Comparison of ENCODE assay signal across 8 cellular contexts in genomic region chr10:97185326-97186058, GRCh38. TPM values are rescaled to one million over a fixed set of nuclear protein-coding genes. Genes with fewer than 3 reads are reported as not detected.
DNase-seq lines count a peak whose midpoint lies in the region; ATAC-seq, FAIRE-seq and TF ChIP-seq lines count a peak whose summit lies in the region.

Gene SLIT1 (minus strand): TSS chr10:97185959. CDS start chr10:97185674, 285 bp downstream.

- H4K20me1 ChIP-seq in neural cell (ENCODE audit: insufficient read depth) = no peaks in the 10 kb centered on the region

- intact Hi-C loops in Calu3 (cut with micrococcal nuclease; ENCODE audit: unreplicated experiment) = no loop called here
- intact Hi-C loops in left colon (cut with DNase I, micrococcal nuclease) = no loop called here

- H3K79me2 ChIP-seq in neural cell (replicated peaks; ENCODE audit: insufficient read depth, low read length) = no peaks in the 10 kb centered on the region

- TF ChIP-seq EP300 in neural cell (conservative IDR thresholded peaks at IDR 0.05; ENCODE audit: poor library complexity, severe bottlenecking) = no peak

- 1% methylated on average over 40 to 74 of the region's 74 CpGs for WGBS in small intestine, 3 donors

- no peak for FAIRE-seq in small intestine (lab: Jason Lieb, UNC)

- ATAC-seq in HG03135 (IDR thresholded peaks at IDR 0.05; ENCODE audit: unreplicated experiment) (no peak), left colon (no peak)

- no peak within 1 kb of the TSS for H3K27ac ChIP-seq in neural cell (ENCODE audit: low read length)
- H3K27ac ChIP-seq in small intestine (ENCODE audit: low read depth in 1 of 2, low read length in 1 of 2) = no peak within 1 kb of the TSS

- no peaks in the 10 kb centered on the region for H3K4me1 ChIP-seq in small intestine (ENCODE audit: control insufficient read depth in 2 of 2, insufficient read depth in 1 of 2, low read depth in 1 of 2, low read length in 1 of 2)

- no peaks in the 10 kb centered on the region for H3K27me3 Mint-ChIP-seq in Calu3 (ENCODE audit: unreplicated experiment)

- BruUV-seq in Calu3 (replicated peaks; lab: Mats Ljungman, UMichigan) = no TSS peak

- no peaks in the 10 kb centered on the region for H3K36me3 Mint-ChIP-seq in Calu3 (ENCODE audit: insufficient read depth, unreplicated experiment)

- peak within 1 kb of the TSS; percentile 50 for H3K4me2 ChIP-seq in neural cell (ENCODE audit: low read length)

- H3K4me1 Mint-ChIP-seq in Calu3 (ENCODE audit: low read depth, unreplicated experiment) = no peaks in the 10 kb centered on the region

- no peaks in the 10 kb centered on the region for H3F3A ChIP-seq in neural cell (ENCODE audit: insufficient read depth, low read length, poor library complexity, severe bottlenecking)

- H3K4me3 ChIP-seq in neural cell (ENCODE audit: low read length) (peak within 1 kb of the TSS; percentile 82), small intestine (ENCODE audit: low read depth in 1 of 2, low read length in 2 of 2) (no peak within 1 kb of the TSS)

- H3K4me3 Mint-ChIP-seq in Calu3 (ENCODE audit: low read depth, unreplicated experiment) = peak within 1 kb of the TSS; percentile 58

- no peaks in the 10 kb centered on the region for H3K9me2 ChIP-seq in neural cell (ENCODE audit: insufficient read depth, low read length)

- H3K9me3 Mint-ChIP-seq in Calu3 (ENCODE audit: low read depth, unreplicated experiment) = no peaks in the 10 kb centered on the region

- H3K36me3 ChIP-seq in neural cell (ENCODE audit: insufficient read depth, low read length) (no peaks in the 10 kb centered on the region), small intestine (ENCODE audit: control insufficient read depth in 2 of 2, insufficient read depth in 2 of 2, low read length in 2 of 2) (no peaks in the 10 kb centered on the region)

- peak; percentile 36 for TF ChIP-seq RAD21 in neural cell (conservative IDR thresholded peaks at IDR 0.05)

- H3K27me3 ChIP-seq in neural cell (ENCODE audit: insufficient read depth, low read depth, low read length) (peaks cover 34% of the 10 kb centered on the region), small intestine (ENCODE audit: control insufficient read depth in 2 of 2, insufficient read depth in 2 of 2, low read length in 2 of 2) (peaks cover 8 to 31% of the 10 kb centered on the region in 2 donors)

- CTCF ChIA-PET in Calu3 (lab: Charles Lee) = no interaction called here

- H3K9me3 ChIP-seq in neural cell (ENCODE audit: low read length) (no peaks in the 10 kb centered on the region), small intestine (ENCODE audit: control insufficient read depth, low read depth) (no peaks in the 10 kb centered on the region)

- peak; percentile 14 for DNase-seq in Calu3
- peak; percentile 33 for DNase-seq in NCI-H1105 (lab: John Stamatoyannopoulos, UW)
- DNase-seq in cerebellum (ENCODE audit: low spot score) = peak; percentile 21
- no peak for DNase-seq in small intestine
- no peak for DNase-seq in left colon
- no peak for DNase-seq in activated naive CD4-positive, alpha-beta T cell (lab: John Stamatoyannopoulos, UW)

- H3K27ac Mint-ChIP-seq in Calu3 (ENCODE audit: unreplicated experiment) = no peak within 1 kb of the TSS

- TF ChIP-seq CTCF in Calu3 (IDR thresholded peaks at IDR 0.05; ENCODE audit: unreplicated experiment) (no peak), neural cell (IDR thresholded peaks at IDR 0.05; ENCODE audit: poor library complexity, severe bottlenecking) (peak; percentile 62)

- H3K9ac ChIP-seq in neural cell (ENCODE audit: low read length) = peak within 1 kb of the TSS; percentile 58

- peak within 1 kb of the TSS; percentile 12 for H2AFZ ChIP-seq in neural cell (ENCODE audit: low read depth, low read length)

TF ChIP-seq in neural cell, 6 proteins besides CTCF, POLR2A, EP300 and RAD21:
- peak; percentile 32 for TF ChIP-seq SMC3 (conservative IDR thresholded peaks at IDR 0.05; ENCODE audit: poor library complexity)
- TF ChIP-seq POLR2AphosphoS5 (IDR thresholded peaks at IDR 0.05) = peak; percentile 63
- peak; percentile 54 for TF ChIP-seq TAF1 (IDR thresholded peaks at IDR 0.05; ENCODE audit: low read depth)
- TF ChIP-seq EZH2 (IDR thresholded peaks at IDR 0.05; ENCODE audit: borderline replicate concordance, insufficient read depth, low read length, poor library complexity, severe bottlenecking) = no peak
- TF ChIP-seq REST (IDR thresholded peaks at IDR 0.05; ENCODE audit: borderline replicate concordance) = no peak
- TF ChIP-seq MXI1 (conservative IDR thresholded peaks at IDR 0.05; ENCODE audit: poor library complexity, severe bottlenecking) = peak; percentile 57

RNA-seq across cellular contexts. Expression of gene SLIT1, which starts in this region (rescaled TPM):
- total RNA-seq in Calu3 (2022) (not detected in 2 replicates), cerebellum (23.2 TPM), left colon (under 1 TPM; 0.06 to 0.25 TPM)
- polyA plus RNA-seq in neural cell (9.5 and 13.5 TPM in 2 replicates), small intestine (under 1 TPM in 2 of 3 donors, not detected in 1; under 0.01 to 0.40 TPM)
- 18.3 and 20.6 TPM in 2 replicates for polyA minus RNA-seq in neural cell

Comparison
In these comparisons a context has a peak if more than half of its experiments do, and no peak if none do; other contexts are left out.
1. RNA of gene SLIT1 (total RNA-seq): 23.2 TPM in cerebellum (single experiment); 0.06 to 0.25 TPM in left colon and not detected in Calu3; every median in the first group is over 10 times any median in the second.
2. Peak in DNase-seq in Calu3; RNA of the gene not detected or under 1 TPM.
3. DNase-seq: peak in NCI-H1105 (single experiment) and cerebellum (single experiment); none in small intestine (single experiment), left colon (0 of 2) and activated naive CD4-positive, alpha-beta T cell (0 of 4).